Comparison of ENCODE assay signal across 1 cellular context in genomic region chr11:69630009-69630870, GRCh38.
A peak's percentile ranks its signal among the peaks of the same experiment; 100 is the strongest.
TF ChIP-seq lines count a peak whose summit lies in the region.

No MANE protein-coding gene starts in this region.

TF ChIP-seq in HepG2, 621 proteins besides CTCF, POLR2A, EP300 and RAD21:
- TF ChIP-seq HMG20A (CRISPR knock-in tag; IDR thresholded peaks at IDR 0.05; ENCODE audit: borderline replicate concordance) (no peak), RFX1 (IDR thresholded peaks at IDR 0.05) (no peak), ZNF143 (CRISPR knock-in tag; IDR thresholded peaks at IDR 0.05) (peak; percentile 84), HCFC1 (IDR thresholded peaks at IDR 0.05; ENCODE audit: low read depth, low read length) (0 out of 2 replicates have a peak, but pooled peaks have one; percentile 27), SP4 (CRISPR knock-in tag; IDR thresholded peaks at IDR 0.05) (no peak), SRSF9 (IDR thresholded peaks at IDR 0.05; ENCODE audit: borderline replicate concordance, insufficient read depth, low read depth, low read length, poor library complexity, severe bottlenecking) (no peak), ZNF10 (CRISPR knock-in tag; IDR thresholded peaks at IDR 0.05; ENCODE audit: borderline replicate concordance, low read depth) (no peak), NFKB2 (CRISPR knock-in tag; IDR thresholded peaks at IDR 0.05; ENCODE audit: borderline replicate concordance) (no peak), GABPB1 (CRISPR knock-in tag; IDR thresholded peaks at IDR 0.05) (no peak), ZNF790 (CRISPR knock-in tag; IDR thresholded peaks at IDR 0.05; ENCODE audit: borderline replicate concordance) (no peak), NFYB (CRISPR knock-in tag; IDR thresholded peaks at IDR 0.05) (peak; percentile 47; the same call in 1 of the 2 replicates), THAP11 (CRISPR knock-in tag; IDR thresholded peaks at IDR 0.05) (peak; percentile 93), SRY (CRISPR knock-in tag; IDR thresholded peaks at IDR 0.05) (no peak), HNF4A (CRISPR knock-in tag; IDR thresholded peaks at IDR 0.05) (no peak), RBFOX2 (IDR thresholded peaks at IDR 0.05; ENCODE audit: low read depth, low read length) (no peak), CENPT (CRISPR knock-in tag; IDR thresholded peaks at IDR 0.05; ENCODE audit: low read depth) (no peak), NFYC (CRISPR knock-in tag; IDR thresholded peaks at IDR 0.05) (peak; percentile 47), ZC3H4 (CRISPR knock-in tag; IDR thresholded peaks at IDR 0.05; ENCODE audit: borderline replicate concordance) (no peak), FOXK1 (CRISPR knock-in tag; IDR thresholded peaks at IDR 0.05; ENCODE audit: borderline replicate concordance, low read depth) (no peak), GATAD1 (CRISPR knock-in tag; IDR thresholded peaks at IDR 0.05) (no peak), ZGPAT (CRISPR knock-in tag; IDR thresholded peaks at IDR 0.05) (no peak), USF2 (IDR thresholded peaks at IDR 0.05; ENCODE audit: low read depth, low read length) (peak; percentile 8; the same call in 1 of the 2 replicates), USF2 (CRISPR knock-in tag; IDR thresholded peaks at IDR 0.05; ENCODE audit: borderline replicate concordance) (no peak; the same call in 1 of the 2 replicates)
